17 cellular contexts compared by ENCODE assay signal in the genomic region with DNA sequence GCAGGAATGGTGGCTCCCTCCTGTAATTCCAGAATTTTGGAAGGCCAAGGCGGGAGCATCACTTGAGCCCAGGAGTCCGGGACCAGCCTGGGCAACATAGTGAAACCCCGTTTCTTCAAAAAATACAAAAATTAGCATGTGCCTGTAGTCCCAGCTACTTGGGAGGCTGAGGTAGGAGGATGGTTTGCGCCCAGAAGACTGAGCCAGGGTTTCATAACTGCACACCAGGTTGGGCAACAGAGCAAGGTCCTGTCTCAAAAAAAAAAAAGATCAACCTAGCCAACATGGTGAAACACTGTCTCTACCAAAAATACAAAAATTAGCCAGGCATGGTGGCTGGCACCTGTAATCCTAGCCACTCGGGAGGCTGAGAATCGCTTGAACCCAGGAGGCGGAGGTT. TPM values are rescaled to one million over a fixed set of nuclear protein-coding genes. Genes with fewer than 3 reads are reported as not detected.
"Had no signal": no experiment of that assay in that cellular context is flagged by ENCODE, and none has a peak within 500 bp of the region (broad histone marks: within the 10 kb centered on the region; RNA-seq: fewer than 3 reads in every experiment).

No MANE protein-coding gene starts in this region.

- H3K9me3 ChIP-seq: thyroid gland had no signal

- ATAC-seq: activated CD4-positive, alpha-beta T cell treated with anti-CD3 and anti-CD28 coated beads for 36 hours; lower lobe of right lung; mucosa of descending colon; sciatic nerve; stimulated activated naive CD8-positive, alpha-beta T cell treated with anti-CD3 and anti-CD28 coated beads, Interleukin-15, Interleukin-2, amounts not matched to agents 100 U/mL and 50 U/mL, for 24 hours had no signal

- H3K27me3 ChIP-seq: thyroid gland had no signal

- H3K27ac ChIP-seq: lower lobe of right lung, thyroid gland had no signal

- DNase-seq: activated B cell treated with CpG ODN at 0.5 μM for 24 hours; activated CD4-positive, alpha-beta T cell treated with anti-CD3 and anti-CD28 coated beads for 36 hours; activated CD4-positive, alpha-beta T cell treated with anti-CD3 and anti-CD28 coated beads, Interleukin-2, amount 50 U/mL, for 48 hours; activated naive CD4-positive, alpha-beta T cell treated with Interleukin-2 at 50 U/mL for 16 hours; activated naive CD8-positive, alpha-beta T cell treated with anti-CD3 and anti-CD28 coated beads, Interleukin-2, amount 10 ng/mL, durations not matched to agents 7 days and 5 days; activated T-cell treated with anti-CD3 and anti-CD28 coated beads, Interleukin-2, amount 50 U/mL, for 48 hours; cortex of kidney; hippocampal formation; lower lobe of right lung; mucosa of descending colon; nephron progenitor cell; occipital lobe; stimulated activated CD4-positive, alpha-beta T cell treated with anti-CD3 and anti-CD28 coated beads, Interleukin-2, amount 100 ng/mL, for 48 hours; stimulated activated naive CD8-positive, alpha-beta T cell treated with anti-CD3 and anti-CD28 coated beads, Interleukin-15, Interleukin-2, amounts not matched to agents 100 U/mL and 50 U/mL, for 24 hours; T1000; thyroid gland had no signal

- H3K36me3 ChIP-seq: lower lobe of right lung, thyroid gland had no signal

- H3K4me3 ChIP-seq: lower lobe of right lung, mucosa of descending colon, thyroid gland had no signal

RNA-seq across cellular contexts. Expression of a gene that starts 6.4 kb away (rescaled TPM):
- total RNA-seq: activated CD4-positive, alpha-beta T cell treated with anti-CD3 and anti-CD28 coated beads for 36 hours; activated naive CD8-positive, alpha-beta T cell treated with anti-CD3 and anti-CD28 coated beads, Interleukin-2, amount 10 ng/mL, durations not matched to agents 7 days and 5 days had no signal
